1 cellular context compared by ENCODE assay signal in the genomic region with DNA sequence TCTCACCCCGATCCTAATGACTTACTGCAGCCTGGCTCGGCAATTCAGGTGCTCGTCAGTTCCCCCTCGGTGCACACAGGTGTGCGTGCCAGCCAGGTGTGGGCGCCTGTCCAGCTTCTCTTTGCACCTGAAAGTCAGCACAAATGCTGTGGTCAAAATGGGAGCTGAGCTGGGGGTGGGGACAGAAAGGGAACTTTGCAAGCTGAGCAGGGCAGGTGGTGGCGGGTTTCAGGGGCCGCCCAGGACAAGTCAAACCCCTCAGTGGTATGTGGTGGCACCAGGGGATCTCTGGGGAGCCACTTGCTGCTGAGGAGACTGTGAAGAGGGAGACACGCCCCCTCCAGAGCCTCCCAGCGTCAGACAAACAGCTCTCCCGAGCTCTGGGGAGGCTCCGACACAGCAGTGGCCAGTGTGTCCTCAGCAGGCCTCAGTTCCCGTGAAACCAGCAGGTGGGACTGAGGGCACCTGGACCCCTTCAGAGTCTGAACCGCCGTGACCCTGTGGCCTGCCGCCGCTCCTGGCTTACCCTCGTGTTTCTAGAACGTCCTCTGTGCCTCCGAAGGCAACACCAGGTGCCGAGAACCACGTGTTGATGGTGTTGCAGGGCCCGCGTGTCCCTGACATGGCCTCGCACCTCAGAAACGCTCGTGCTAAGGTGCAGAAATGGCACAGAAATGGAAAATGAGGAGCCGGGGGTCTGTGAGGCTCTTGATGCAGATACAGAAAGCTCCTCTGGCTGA.
TF ChIP-seq lines count a peak whose summit lies in the region.

No MANE protein-coding gene starts in this region.

TF ChIP-seq in IMR-90, 13 proteins besides CTCF, POLR2A, EP300 and RAD21 (continued from another document):
- TF ChIP-seq, protein P1, sequence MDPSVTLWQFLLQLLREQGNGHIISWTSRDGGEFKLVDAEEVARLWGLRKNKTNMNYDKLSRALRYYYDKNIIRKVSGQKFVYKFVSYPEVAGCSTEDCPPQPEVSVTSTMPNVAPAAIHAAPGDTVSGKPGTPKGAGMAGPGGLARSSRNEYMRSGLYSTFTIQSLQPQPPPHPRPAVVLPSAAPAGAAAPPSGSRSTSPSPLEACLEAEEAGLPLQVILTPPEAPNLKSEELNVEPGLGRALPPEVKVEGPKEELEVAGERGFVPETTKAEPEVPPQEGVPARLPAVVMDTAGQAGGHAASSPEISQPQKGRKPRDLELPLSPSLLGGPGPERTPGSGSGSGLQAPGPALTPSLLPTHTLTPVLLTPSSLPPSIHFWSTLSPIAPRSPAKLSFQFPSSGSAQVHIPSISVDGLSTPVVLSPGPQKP (IDR thresholded peaks at IDR 0.05; ENCODE audit: borderline replicate concordance, low read depth, low read length), result no peak
- TF ChIP-seq, protein P2, sequence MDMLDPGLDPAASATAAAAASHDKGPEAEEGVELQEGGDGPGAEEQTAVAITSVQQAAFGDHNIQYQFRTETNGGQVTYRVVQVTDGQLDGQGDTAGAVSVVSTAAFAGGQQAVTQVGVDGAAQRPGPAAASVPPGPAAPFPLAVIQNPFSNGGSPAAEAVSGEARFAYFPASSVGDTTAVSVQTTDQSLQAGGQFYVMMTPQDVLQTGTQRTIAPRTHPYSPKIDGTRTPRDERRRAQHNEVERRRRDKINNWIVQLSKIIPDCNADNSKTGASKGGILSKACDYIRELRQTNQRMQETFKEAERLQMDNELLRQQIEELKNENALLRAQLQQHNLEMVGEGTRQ (IDR thresholded peaks at IDR 0.05; ENCODE audit: low read depth, low read length), result no peak
- TF ChIP-seq MAZ (IDR thresholded peaks at IDR 0.05; ENCODE audit: borderline replicate concordance, low read depth, low read length), result no peak
